Comparison of ENCODE assay signal across 20 cellular contexts in the genomic region with DNA sequence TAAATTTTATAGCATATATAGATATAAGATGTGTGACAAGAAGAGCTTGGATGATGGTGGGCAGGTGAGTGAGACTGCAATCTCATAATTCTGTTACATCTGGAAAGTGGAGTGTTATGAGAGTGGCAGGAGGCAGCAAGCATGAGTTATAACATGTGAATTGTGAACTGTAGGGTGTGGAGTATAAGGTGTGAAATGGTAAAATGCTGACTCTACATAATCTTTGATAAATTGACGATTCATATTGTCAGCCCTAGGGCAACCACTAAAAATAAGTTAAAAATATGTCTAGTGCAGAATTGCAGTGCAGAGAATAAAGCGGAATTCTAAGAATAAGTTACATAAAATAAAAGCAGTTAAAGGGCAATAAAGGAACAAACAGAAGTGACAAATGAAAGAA.
"Had no signal": no experiment of that assay in that cellular context is flagged by ENCODE, and none has a peak within 500 bp of the region (broad histone marks: within the 10 kb centered on the region; RNA-seq: fewer than 3 reads in every experiment).

No MANE protein-coding gene starts in this region.

- H3K4me1 ChIP-seq: SJSA1 had no signal

- H3K27ac ChIP-seq: SJSA1, SK-N-MC had no signal

- H3K4me3 ChIP-seq: MG63, SJSA1, SK-N-MC had no signal

- DNase-seq: Karpas-422, KG1, MG63, NCI-H1092 treated with DMSO at 0.1 percent for 48 hours, NCI-H1436, NCI-H187, NCI-H2029, NCI-H2081 treated with DMSO at 0.1 percent for 48 hours, NCI-H2171, NCI-H226, NCI-H446, NCI-H510A, NCI-H524 treated with DMSO at 0.1 percent for 48 hours, NCI-H69, NCI-H774, Right ventricle myocardium superior, RPMI8226, SIG-M5 had no signal

- H3K27me3 ChIP-seq: MG63, SJSA1 had no signal

- H3K36me3 ChIP-seq: MG63, SJSA1 had no signal

- H3K9me3 ChIP-seq: MG63, SJSA1 had no signal
